8 cellular contexts compared by ENCODE assay signal in genomic region chr4:121462660-121463261, GRCh38.
A peak's percentile ranks its signal among the peaks of the same experiment; 100 is the strongest.
DNase-seq lines count a peak whose midpoint lies in the region; ATAC-seq and FAIRE-seq lines count a peak whose summit lies in the region.

No MANE protein-coding gene starts in this region.

- peaks cover 38% of the 10 kb centered on the region for H3K27me3 Mint-ChIP-seq in activated T-cell treated with anti-CD3 and anti-CD28 coated beads, Interleukin-2, amount 50 U/mL, for 24 hours

- no peaks in the 10 kb centered on the region for H3K36me3 Mint-ChIP-seq in activated T-cell treated with anti-CD3 and anti-CD28 coated beads, Interleukin-2, amount 50 U/mL, for 24 hours (ENCODE audit: low read depth)

- DNase-seq in activated T-cell treated with anti-CD3 and anti-CD28 coated beads for 4 hours = peak; percentile 11
- no peak for DNase-seq in activated T-cell treated with anti-CD3 and anti-CD28 coated beads, Interleukin-2, amount 50 U/mL, for 24 hours
- peak; percentile 63 for DNase-seq in HT-29 (ENCODE audit: low spot score)
- peak; percentile 33 for DNase-seq in SK-N-DZ (ENCODE audit: low spot score)
- peak; percentile 84 for DNase-seq in dermis blood vessel endothelial cell
- peak; percentile 88 for DNase-seq in medulla oblongata (ENCODE audit: extremely low spot score)
- DNase-seq in urothelium cell line (ENCODE audit: low spot score) = peak; percentile 63

- ATAC-seq in GM21619 (IDR thresholded peaks at IDR 0.05; ENCODE audit: unreplicated experiment) = peak; percentile 88

- no peak overlapping the region for H3K4me3 Mint-ChIP-seq in activated T-cell treated with anti-CD3 and anti-CD28 coated beads, Interleukin-2, amount 50 U/mL, for 24 hours

- H3K27ac Mint-ChIP-seq in activated T-cell treated with anti-CD3 and anti-CD28 coated beads, Interleukin-2, amount 50 U/mL, for 24 hours = no peak overlapping the region

- FAIRE-seq in urothelium cell line (lab: Jason Lieb, UNC) = peak; percentile 32

- peaks cover 12% of the 10 kb centered on the region for H3K9me3 Mint-ChIP-seq in activated T-cell treated with anti-CD3 and anti-CD28 coated beads, Interleukin-2, amount 50 U/mL, for 24 hours

- H3K4me1 Mint-ChIP-seq in activated T-cell treated with anti-CD3 and anti-CD28 coated beads, Interleukin-2, amount 50 U/mL, for 24 hours (ENCODE audit: low read depth) = peaks cover 5% of the 10 kb centered on the region
